Comparison of ENCODE assay signal across 21 cellular contexts in genomic region chr1:3142751-3143150, GRCh38.
DNase-seq lines count a peak whose midpoint lies in the region; ATAC-seq and TF ChIP-seq lines count a peak whose summit lies in the region.
"Had no signal": no experiment of that assay in that cellular context is flagged by ENCODE, and none has a peak within 500 bp of the region (broad histone marks: within the 10 kb centered on the region; RNA-seq: fewer than 3 reads in every experiment).

No MANE protein-coding gene starts in this region.

- H3K9me3 ChIP-seq in BLaER1 treated with 17β-estradiol and CSF1 and Interleukin-3, amounts not matched to agents 10 nM and 100 nM (replicated peaks in 1 of 11): no peaks in the 10 kb centered on the region
- no peaks in the 10 kb centered on the region for H3K9me3 ChIP-seq in neural cell (ENCODE audit: low read length)
- H3K9me3 ChIP-seq: BE2C had no signal

- H3K4me3 ChIP-seq in BLaER1 treated with 17β-estradiol and CSF1 and Interleukin-3, amounts not matched to agents 10 nM and 100 nM: no peak overlapping the region
- H3K4me3 ChIP-seq in neural cell (ENCODE audit: low read length): no peak overlapping the region
- H3K4me3 ChIP-seq: GM12878 had no signal

- H2AFZ ChIP-seq in neural cell (ENCODE audit: low read depth, low read length): no peak overlapping the region

- H3K4me1 ChIP-seq in BLaER1 treated with 17β-estradiol and CSF1 and Interleukin-3, amounts not matched to agents 10 nM and 100 nM: peaks cover 0 to 42% (median 25%) of the 10 kb centered on the region in 10 experiments; a peak in 15 of 20 replicates
- H3K4me1 ChIP-seq: BE2C had no signal

- no peak for TF ChIP-seq EP300 in neural cell (conservative IDR thresholded peaks at IDR 0.05; ENCODE audit: poor library complexity, severe bottlenecking)

- peaks cover 0 to 31% (median 0%) of the 10 kb centered on the region in 11 experiments; a peak in 5 of 22 replicates for H4K20me1 ChIP-seq in BLaER1 treated with 17β-estradiol and CSF1 and Interleukin-3, amounts not matched to agents 10 nM and 100 nM
- H4K20me1 ChIP-seq in neural cell (ENCODE audit: insufficient read depth): no peaks in the 10 kb centered on the region

- no peak for TF ChIP-seq RAD21 in neural cell (conservative IDR thresholded peaks at IDR 0.05)

- no peak for ATAC-seq in GM18870 (IDR thresholded peaks at IDR 0.05; ENCODE audit: unreplicated experiment)
- ATAC-seq: GM12878 had no signal

- H3K36me3 ChIP-seq in BLaER1 treated with 17β-estradiol and CSF1 and Interleukin-3, amounts not matched to agents 10 nM and 100 nM: no peaks in the 10 kb centered on the region
- no peaks in the 10 kb centered on the region for H3K36me3 ChIP-seq in neural cell (ENCODE audit: insufficient read depth, low read length)
- H3K36me3 ChIP-seq: BE2C had no signal

- no peak for DNase-seq in stimulated activated CD4-positive, alpha-beta T cell treated with anti-CD3 and anti-CD28 coated beads, Interleukin-4, amount 100 ng/mL, for 24 hours
- no peak for DNase-seq in SIG-M5 treated with dmso at 0.1 percent for 504 hours (lab: John Stamatoyannopoulos, UW; ENCODE audit: unreplicated experiment)
- DNase-seq: 8988T; ACHN; BE2C; C1 segment of cervical spinal cord; CD4-positive, alpha-beta memory T cell; CD4-positive, CD25-positive, alpha-beta regulatory T cell; CD8-positive, alpha-beta memory T cell; COR-L47; DMS 273 treated with DMSO at 0.1 percent for 48 hours; DMS153; DMS53; DMS79; DND-41; EL; GDM1 had no signal

- H3K79me2 ChIP-seq in neural cell (replicated peaks; ENCODE audit: insufficient read depth, low read length): peaks cover 32% of the 10 kb centered on the region

- TF ChIP-seq CTCF in neural cell (IDR thresholded peaks at IDR 0.05; ENCODE audit: poor library complexity, severe bottlenecking): no peak

- peaks cover 0 to 12% (median 5%) of the 10 kb centered on the region in 11 experiments; a peak in 7 of 22 replicates for H3K27me3 ChIP-seq in BLaER1 treated with 17β-estradiol and CSF1 and Interleukin-3, amounts not matched to agents 10 nM and 100 nM
- no peaks in the 10 kb centered on the region for H3K27me3 ChIP-seq in neural cell (ENCODE audit: insufficient read depth, low read depth, low read length)

- H3K9ac ChIP-seq in BLaER1 treated with 17β-estradiol and CSF1 and Interleukin-3, amounts not matched to agents 10 nM and 100 nM: no peak overlapping the region
- H3K9ac ChIP-seq in neural cell (ENCODE audit: low read length): peak overlapping the region; percentile 48

- peak overlapping the region in 8 of 11 experiments; percentile 27 to 67 (median 48); a peak in 15 of 22 replicates for H3K4me2 ChIP-seq in BLaER1 treated with 17β-estradiol and CSF1 and Interleukin-3, amounts not matched to agents 10 nM and 100 nM
- no peak overlapping the region for H3K4me2 ChIP-seq in neural cell (ENCODE audit: low read length)

- peaks cover 3% of the 10 kb centered on the region for H3F3A ChIP-seq in neural cell (ENCODE audit: insufficient read depth, low read length, poor library complexity, severe bottlenecking)

- no peaks in the 10 kb centered on the region for H3K9me2 ChIP-seq in neural cell (ENCODE audit: insufficient read depth, low read length)

- H3K27ac ChIP-seq in BLaER1 treated with 17β-estradiol and CSF1 and Interleukin-3, amounts not matched to agents 10 nM and 100 nM: no peak overlapping the region
- peak overlapping the region; percentile 71 for H3K27ac ChIP-seq in neural cell (ENCODE audit: low read length)

TF ChIP-seq in neural cell, 6 proteins besides CTCF, POLR2A, EP300 and RAD21:
- no peak for TF ChIP-seq REST (IDR thresholded peaks at IDR 0.05; ENCODE audit: borderline replicate concordance)
- TF ChIP-seq EZH2 (IDR thresholded peaks at IDR 0.05; ENCODE audit: borderline replicate concordance, insufficient read depth, low read length, poor library complexity, severe bottlenecking): no peak
- no peak for TF ChIP-seq POLR2AphosphoS5 (IDR thresholded peaks at IDR 0.05)
- no peak for TF ChIP-seq TAF1 (IDR thresholded peaks at IDR 0.05; ENCODE audit: low read depth)
- no peak for TF ChIP-seq MXI1 (conservative IDR thresholded peaks at IDR 0.05; ENCODE audit: poor library complexity, severe bottlenecking)
- TF ChIP-seq SMC3 (conservative IDR thresholded peaks at IDR 0.05; ENCODE audit: poor library complexity): no peak
